Comparison of ENCODE assay signal across 8 cellular contexts in genomic region chr20:20712004-20712473, GRCh38. TPM values are rescaled to one million over a fixed set of nuclear protein-coding genes. Genes with fewer than 3 reads are reported as not detected.
DNase-seq lines count a peak whose midpoint lies in the region; ATAC-seq and TF ChIP-seq lines count a peak whose summit lies in the region.

No MANE protein-coding gene starts in this region.

- no peak overlapping the region for H3K27ac ChIP-seq in OCI-LY7 (ENCODE audit: low read depth, low read length, poor library complexity, severe bottlenecking)
- peak overlapping the region; percentile 96 for H3K27ac ChIP-seq in cingulate gyrus (ENCODE audit: low read depth, low read length)
- no peak overlapping the region for H3K27ac ChIP-seq in mesenchymal stem cell (ENCODE audit: low read length, poor library complexity, severe bottlenecking)
- peak overlapping the region; percentile 91 to 95 (median 94) for H3K27ac ChIP-seq in upper lobe of left lung

- no TSS peak for BruUV-seq in OCI-LY7 (replicated peaks; lab: Mats Ljungman, UMichigan)

- TF ChIP-seq EP300 in upper lobe of left lung (IDR thresholded peaks at IDR 0.05) = no peak

- no peak overlapping the region for H2BK5ac ChIP-seq in mesenchymal stem cell (ENCODE audit: low read depth, low read length, poor library complexity, severe bottlenecking)

- H2AK5ac ChIP-seq in mesenchymal stem cell (ENCODE audit: low read length, severe bottlenecking) = no peak overlapping the region

- H3K14ac ChIP-seq in mesenchymal stem cell (ENCODE audit: low read length in 2 of 2) = peak overlapping the region in 1 of 2 experiments; percentile 79

- no peak overlapping the region for H4K8ac ChIP-seq in mesenchymal stem cell (ENCODE audit: low read length)

- no peak for TF ChIP-seq CTCF in OCI-LY7 (conservative IDR thresholded peaks at IDR 0.05; ENCODE audit: low read length)
- TF ChIP-seq CTCF in upper lobe of left lung (IDR thresholded peaks at IDR 0.05) = no peak

- TF ChIP-seq POLR2A in upper lobe of left lung (IDR thresholded peaks at IDR 0.05) = no peak

- CTCF ChIA-PET in OCI-LY7 (lab: Charles Lee; ENCODE audit: unreplicated experiment) = no interaction called here

- H3K27me3 ChIP-seq in mesenchymal stem cell (ENCODE audit: control insufficient read depth in 1 of 2, insufficient read depth in 1 of 2, low read length in 2 of 2) = no peaks in the 10 kb centered on the region
- H3K27me3 ChIP-seq in upper lobe of left lung = no peaks in the 10 kb centered on the region

- H2BK15ac ChIP-seq in mesenchymal stem cell (ENCODE audit: low read depth, poor library complexity, severe bottlenecking) = peak overlapping the region; percentile 21

- H3K79me2 ChIP-seq in OCI-LY7 (ENCODE audit: insufficient read depth, low read depth, low read length) = peaks cover 9% of the 10 kb centered on the region; the same call in 1 of the 2 replicates

- H3K23ac ChIP-seq in mesenchymal stem cell (ENCODE audit: low read length in 2 of 2) = peak overlapping the region in 1 of 2 experiments; percentile 89

- H3K36me3 ChIP-seq in OCI-LY7 (ENCODE audit: insufficient read depth, low read length) (no peaks in the 10 kb centered on the region), mesenchymal stem cell (ENCODE audit: control insufficient read depth in 1 of 2, insufficient read depth in 2 of 2, low read depth in 1 of 2, low read length in 2 of 2) (no peaks in the 10 kb centered on the region), upper lobe of left lung (no peaks in the 10 kb centered on the region)

- H2BK120ac ChIP-seq in mesenchymal stem cell (ENCODE audit: low read depth, low read length) = no peak overlapping the region

- H3K4me3 ChIP-seq in OCI-LY7 (ENCODE audit: low read depth, low read length, poor library complexity, severe bottlenecking) = peak overlapping the region; percentile 98
- H3K4me3 ChIP-seq in mesenchymal stem cell (ENCODE audit: insufficient read depth in 1 of 2, low read depth in 1 of 2, low read length in 2 of 2) = peak overlapping the region; percentile 75 to 85
- H3K4me3 ChIP-seq in upper lobe of left lung = peak overlapping the region; percentile 35 to 97 (median 94)

- H3K9me2 ChIP-seq in OCI-LY7 (ENCODE audit: insufficient read depth, low read length) = no peaks in the 10 kb centered on the region

- H3K4me1 ChIP-seq in OCI-LY7 (ENCODE audit: insufficient read depth, low read length, poor library complexity, severe bottlenecking) (peaks cover 19% of the 10 kb centered on the region), mesenchymal stem cell (ENCODE audit: control insufficient read depth, insufficient read depth, low read depth, low read length) (peaks cover 9% of the 10 kb centered on the region), upper lobe of left lung (peaks cover 16 to 43% (median 33%) of the 10 kb centered on the region in 4 donors)

- H3K79me1 ChIP-seq in mesenchymal stem cell (replicated peaks; ENCODE audit: low read length, poor library complexity, severe bottlenecking) = peaks cover 18% of the 10 kb centered on the region

- no peak overlapping the region for H2BK12ac ChIP-seq in mesenchymal stem cell (ENCODE audit: low read length in 2 of 2)

- H4K91ac ChIP-seq in mesenchymal stem cell (ENCODE audit: low read length) = no peak overlapping the region

- 2% methylated on average over 22 of the region's 33 CpGs for WGBS in mesenchymal stem cell
- WGBS in upper lobe of left lung, 2 donors = 1 to 4% methylated on average over 5 to 30 of the region's 33 CpGs

- intact Hi-C loops in OCI-LY7 (cut with micrococcal nuclease; ENCODE audit: unreplicated experiment) = loop anchor here (5.0 kb wide), 1 partner anchor 45 kb away; no protein-coding TSS in a partner anchor

- H3K18ac ChIP-seq in mesenchymal stem cell (ENCODE audit: low read depth in 1 of 2, low read length in 2 of 2) = peak overlapping the region in 1 of 2 experiments; percentile 61

- H3K4ac ChIP-seq in mesenchymal stem cell (ENCODE audit: low read depth in 1 of 2, low read length in 2 of 2) = peak overlapping the region in 1 of 2 experiments; percentile 41

- POLR2A ChIA-PET in OCI-LY7 (lab: Charles Lee) = interaction anchor here (0.6 to 0.7 kb wide), 3 partner anchors 376 to 846 kb away, joined by 3 read pairs; no protein-coding TSS in a partner anchor

- H2AFZ ChIP-seq in OCI-LY7 (ENCODE audit: low read length) = peak overlapping the region; percentile 99
- peak overlapping the region; percentile 98 for H2AFZ ChIP-seq in mesenchymal stem cell (ENCODE audit: low read depth, low read length)

- H3K4me2 ChIP-seq in OCI-LY7 (ENCODE audit: low read length) (peak overlapping the region; percentile 87), mesenchymal stem cell (ENCODE audit: low read length, poor library complexity, severe bottlenecking) (peak overlapping the region; percentile 98)

- peak overlapping the region; percentile 82 for H3K9ac ChIP-seq in mesenchymal stem cell (ENCODE audit: low read length)

- H4K20me1 ChIP-seq in OCI-LY7 (ENCODE audit: insufficient read depth, low read length) = no peaks in the 10 kb centered on the region

- H3K9me3 ChIP-seq in OCI-LY7 (ENCODE audit: low read length) (no peaks in the 10 kb centered on the region), mesenchymal stem cell (ENCODE audit: control insufficient read depth, low read length) (no peaks in the 10 kb centered on the region), upper lobe of left lung (no peaks in the 10 kb centered on the region)

- ATAC-seq in HG02571 (IDR thresholded peaks at IDR 0.05; ENCODE audit: unreplicated experiment) (peak; percentile 2), upper lobe of left lung (ENCODE audit: low FRiP score in 2 of 2) (peak; percentile 13 to 23)

- DNase-seq in NCI-H1417 (lab: John Stamatoyannopoulos, UW) (peak; percentile 2 to 80 (median 78)), NCI-H1417 treated with DMSO at 0.1 percent for 48 hours (lab: John Stamatoyannopoulos, UW) (no peak), OCI-LY7 (ENCODE audit: low spot score) (no peak), mesenchymal stem cell (no peak), upper lobe of left lung (peak in 1 of 2 donors; percentile 39), NCI-H226 (no peak)

RNA-seq across cellular contexts. Expression of gene RALGAPA2, which starts 0.4 kb away (rescaled TPM):
- total RNA-seq in OCI-LY7 (2014; rRNA removed; shearing (Covaris generic)) = 9.1 TPM in 2 replicates
- total RNA-seq in OCI-LY7 (2022) (17.8 and 20.2 TPM in 2 replicates), upper lobe of left lung (10 to 100 TPM; 50.8 to 95.3 (median 65.3) TPM)
- polyA plus RNA-seq in mesenchymal stem cell (2013, experiment 1 of 2) = 2.2 TPM
- polyA plus RNA-seq in mesenchymal stem cell (2013, experiment 2 of 2) = 2.5 TPM

Comparison
In these comparisons a context has a peak if more than half of its experiments do, and no peak if none do; other contexts are left out.
1. DNase-seq: peak in NCI-H1417 (3 of 3); none in NCI-H1417 treated with DMSO at 0.1 percent for 48 hours (single experiment), OCI-LY7 (single experiment), mesenchymal stem cell (single experiment) and NCI-H226 (single experiment).
2. H3K27ac ChIP-seq: peak in cingulate gyrus (single experiment) and upper lobe of left lung (4 of 4); none in OCI-LY7 (single experiment) and mesenchymal stem cell (single experiment).
3. Peak in every context shown above with its lines, with median percentiles within 50 percentile points of each other: H3K4me3 ChIP-seq.